Comparison of ENCODE assay signal across 1 cellular context in the genomic region with DNA sequence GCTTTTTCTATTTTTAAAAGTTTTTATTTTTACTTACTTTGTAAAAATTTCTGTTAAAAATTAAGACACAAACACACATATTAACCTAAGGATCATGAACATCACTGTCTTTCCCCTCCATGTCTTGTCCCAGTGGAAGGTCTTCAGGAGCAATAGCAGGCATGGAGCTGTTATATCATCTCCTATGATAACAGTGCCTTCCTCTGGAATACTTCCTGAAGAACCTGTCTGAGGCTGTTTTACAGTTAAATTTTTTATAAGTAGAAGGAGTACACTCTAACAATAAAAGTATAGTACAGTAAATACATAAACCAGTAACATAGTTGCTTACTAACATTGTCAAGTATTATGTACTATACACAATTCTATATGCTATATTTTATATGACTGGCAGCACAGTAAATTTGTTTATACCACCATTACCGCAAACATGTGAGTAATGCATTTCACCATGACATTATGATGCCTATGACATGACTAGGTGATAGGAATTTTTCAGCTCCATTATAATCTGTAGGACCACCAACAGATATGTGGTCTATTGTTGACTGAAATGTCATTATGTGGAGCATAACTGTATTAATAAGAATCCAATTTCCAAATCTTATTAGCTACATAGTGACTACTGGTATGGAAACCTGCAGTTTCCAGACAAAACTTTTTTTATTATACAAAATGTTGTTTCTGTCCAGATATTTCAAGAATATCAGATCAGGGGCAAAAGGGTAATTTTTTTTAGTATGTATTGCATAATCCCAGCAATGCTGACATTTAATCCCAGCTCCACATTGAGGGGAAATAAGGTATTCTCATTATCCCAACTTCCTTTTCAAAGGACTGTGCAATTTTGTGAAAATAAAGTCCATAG.
TF ChIP-seq lines count a peak whose summit lies in the region.

No MANE protein-coding gene starts in this region.

TF ChIP-seq in HepG2, 621 proteins besides CTCF, POLR2A, EP300 and RAD21:
- TF ChIP-seq ZNF337 (CRISPR knock-in tag; IDR thresholded peaks at IDR 0.05; ENCODE audit: borderline replicate concordance, low read depth) (no peak), SMARCE1 (IDR thresholded peaks at IDR 0.05; ENCODE audit: borderline replicate concordance) (no peak), CEBPB (IDR thresholded peaks at IDR 0.05; ENCODE audit: borderline replicate concordance, low read depth, low read length) (0 out of 2 replicates have a peak, but pooled peaks have one; percentile 32)
